Comparison of ENCODE assay signal across 20 cellular contexts in the genomic region with DNA sequence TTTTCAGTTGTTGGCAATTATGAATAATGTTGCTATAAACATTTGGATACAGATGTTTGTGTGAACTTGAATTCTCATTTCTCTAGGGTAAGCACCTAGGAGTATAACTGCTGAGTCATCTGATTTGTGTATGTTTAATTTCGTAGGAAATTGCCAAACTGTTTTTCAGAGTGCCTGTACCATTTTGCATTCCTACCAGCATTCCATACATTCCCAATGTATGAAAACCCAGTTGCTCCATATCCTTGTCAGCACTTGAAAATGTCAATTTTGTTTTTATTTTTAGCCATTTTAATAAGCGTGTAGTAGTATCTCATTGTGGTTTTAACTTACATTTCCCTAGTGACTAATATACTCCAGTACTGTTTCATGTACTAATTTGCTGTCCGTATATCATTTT.
DNase-seq lines count a peak whose midpoint lies in the region; ATAC-seq and TF ChIP-seq lines count a peak whose summit lies in the region.
"Had no signal": no experiment of that assay in that cellular context is flagged by ENCODE, and none has a peak within 500 bp of the region (broad histone marks: within the 10 kb centered on the region; RNA-seq: fewer than 3 reads in every experiment).

No MANE protein-coding gene starts in this region.

- DNase-seq in BJ (ENCODE audit: low read depth) (peak; percentile 27), HT1080 (ENCODE audit: low read depth) (peak; percentile 85), amniotic epithelial cell (ENCODE audit: low read depth) (peak; percentile 79), fibroblast of villous mesenchyme (ENCODE audit: low read depth) (peak; percentile 47), AML-193 (lab: John Stamatoyannopoulos, UW) (no peak)
- DNase-seq in CD8-positive, alpha-beta memory T cell: no peak
- DNase-seq in stimulated activated naive B cell treated with anti-CD40 and anti-IgM and Interleukin-4, amounts not matched to agents 10 μg/mL and 1 μg/mL and 100 μg/mL, for 72 hours: no peak
- DNase-seq: activated CD4-positive, CD25-positive, alpha-beta regulatory T cell; activated gamma-delta T cell; aorta; erythroblast; Kasumi-1; NCI-H1417; right cardiac atrium; SHP77; T-helper 17 cell had no signal

- CTCF ChIA-PET in BJ (lab: Yijun Ruan, JAX): no interaction called here
- CTCF ChIA-PET in CD8-positive, alpha-beta memory T cell (lab: Charles Lee): no interaction called here

- H3K4me1 ChIP-seq in CD8-positive, alpha-beta memory T cell (ENCODE audit: insufficient read depth, low read length): no peaks in the 10 kb centered on the region
- H3K4me1 ChIP-seq: neural progenitor cell had no signal

- no peaks in the 10 kb centered on the region for H3K9me3 Mint-ChIP-seq in CD8-positive, alpha-beta memory T cell
- H3K9me3 Mint-ChIP-seq in stimulated activated naive B cell treated with anti-CD40 and anti-IgM and Interleukin-4, amounts not matched to agents 10 μg/mL and 1 μg/mL and 100 μg/mL, for 72 hours: no peaks in the 10 kb centered on the region
- H3K9me3 Mint-ChIP-seq: dendritic cell treated with granulocyte-macrophage colony-stimulating factor and Interleukin-4, amounts not matched to agents 40 ng/mL and 50 ng/mL, for 4 days; neural progenitor cell had no signal

- no peak overlapping the region for H3K27ac ChIP-seq in CD8-positive, alpha-beta memory T cell (ENCODE audit: low read depth, low read length)
- H3K27ac ChIP-seq: neural progenitor cell had no signal

- H3K4me3 ChIP-seq in BJ (ENCODE audit: low read depth, low read length) (no peak overlapping the region), fibroblast of villous mesenchyme (ENCODE audit: low read depth, low read length) (no peak overlapping the region)
- no peak overlapping the region for H3K4me3 ChIP-seq in CD8-positive, alpha-beta memory T cell (ENCODE audit: low read length)
- H3K4me3 ChIP-seq: neural progenitor cell had no signal

- H3K9me3 ChIP-seq in CD8-positive, alpha-beta memory T cell (ENCODE audit: low read length): no peaks in the 10 kb centered on the region

- H3K27ac Mint-ChIP-seq in CD8-positive, alpha-beta memory T cell: no peak overlapping the region
- no peak overlapping the region for H3K27ac Mint-ChIP-seq in stimulated activated naive B cell treated with anti-CD40 and anti-IgM and Interleukin-4, amounts not matched to agents 10 μg/mL and 1 μg/mL and 100 μg/mL, for 72 hours
- H3K27ac Mint-ChIP-seq: B cell; dendritic cell treated with granulocyte-macrophage colony-stimulating factor and Interleukin-4, amounts not matched to agents 40 ng/mL and 50 ng/mL, for 4 days; neural progenitor cell; T-helper 17 cell had no signal

- peaks cover 9 to 50% of the 10 kb centered on the region in 2 donors for H3K27me3 Mint-ChIP-seq in CD8-positive, alpha-beta memory T cell
- peaks cover 8 to 19% of the 10 kb centered on the region in 2 donors for H3K27me3 Mint-ChIP-seq in stimulated activated naive B cell treated with anti-CD40 and anti-IgM and Interleukin-4, amounts not matched to agents 10 μg/mL and 1 μg/mL and 100 μg/mL, for 72 hours

- no peak for ATAC-seq in GM19463 (IDR thresholded peaks at IDR 0.05; ENCODE audit: unreplicated experiment)
- ATAC-seq in stimulated activated naive B cell treated with anti-CD40 and anti-IgM and Interleukin-4, amounts not matched to agents 10 μg/mL and 1 μg/mL and 100 μg/mL, for 72 hours (replicated peaks): no peak
- ATAC-seq: right cardiac atrium, T-helper 17 cell had no signal

- H3K36me3 ChIP-seq in BJ (ENCODE audit: control insufficient read depth, insufficient read depth, low read length): no peaks in the 10 kb centered on the region
- no peaks in the 10 kb centered on the region for H3K36me3 ChIP-seq in CD8-positive, alpha-beta memory T cell (ENCODE audit: insufficient read depth, low read length)
- H3K36me3 ChIP-seq: neural progenitor cell had no signal

- H3K4me1 Mint-ChIP-seq in CD8-positive, alpha-beta memory T cell: no peaks in the 10 kb centered on the region
- H3K4me1 Mint-ChIP-seq in stimulated activated naive B cell treated with anti-CD40 and anti-IgM and Interleukin-4, amounts not matched to agents 10 μg/mL and 1 μg/mL and 100 μg/mL, for 72 hours: no peaks in the 10 kb centered on the region
- H3K4me1 Mint-ChIP-seq: B cell, T-helper 17 cell had no signal

- H3K36me3 Mint-ChIP-seq in CD8-positive, alpha-beta memory T cell: no peaks in the 10 kb centered on the region
- H3K36me3 Mint-ChIP-seq in stimulated activated naive B cell treated with anti-CD40 and anti-IgM and Interleukin-4, amounts not matched to agents 10 μg/mL and 1 μg/mL and 100 μg/mL, for 72 hours: no peaks in the 10 kb centered on the region
- H3K36me3 Mint-ChIP-seq: neural progenitor cell had no signal

- no peaks in the 10 kb centered on the region for H3K27me3 ChIP-seq in BJ (ENCODE audit: control insufficient read depth, insufficient read depth, low read length)
- no peaks in the 10 kb centered on the region for H3K27me3 ChIP-seq in CD8-positive, alpha-beta memory T cell (ENCODE audit: insufficient read depth, low read length, poor library complexity, severe bottlenecking)
- H3K27me3 ChIP-seq: neural progenitor cell had no signal

- H3K4me3 Mint-ChIP-seq in CD8-positive, alpha-beta memory T cell: no peak overlapping the region
- H3K4me3 Mint-ChIP-seq in stimulated activated naive B cell treated with anti-CD40 and anti-IgM and Interleukin-4, amounts not matched to agents 10 μg/mL and 1 μg/mL and 100 μg/mL, for 72 hours: no peak overlapping the region
- H3K4me3 Mint-ChIP-seq: B cell; dendritic cell treated with granulocyte-macrophage colony-stimulating factor and Interleukin-4, amounts not matched to agents 40 ng/mL and 50 ng/mL, for 4 days; neural progenitor cell; T-helper 17 cell had no signal

- TF ChIP-seq CTCF in BJ (IDR thresholded peaks at IDR 0.05; ENCODE audit: insufficient read depth, low read depth, low read length) (no peak), fibroblast of villous mesenchyme (IDR thresholded peaks at IDR 0.05; ENCODE audit: insufficient read depth, low read depth, low read length) (no peak)

- POLR2A ChIA-PET in BJ (lab: Charles Lee): no interaction called here
- POLR2A ChIA-PET in CD8-positive, alpha-beta memory T cell (lab: Charles Lee): no interaction called here

Comparison
In these comparisons a context has a peak if more than half of its experiments do, and no peak if none do; other contexts are left out.
1. DNase-seq: peak in BJ (single experiment), HT1080 (single experiment), amniotic epithelial cell (single experiment) and fibroblast of villous mesenchyme (single experiment); none in AML-193 (0 of 2), CD8-positive, alpha-beta memory T cell (0 of 5) and stimulated activated naive B cell treated with anti-CD40 and anti-IgM and Interleukin-4, amounts not matched to agents 10 μg/mL and 1 μg/mL and 100 μg/mL, for 72 hours (single experiment).